In genomic region chr9:72858089-72858912, GRCh38 we compare ENCODE assay signal across 13 cellular contexts.
DNase-seq lines count a peak whose midpoint lies in the region; ATAC-seq and TF ChIP-seq lines count a peak whose summit lies in the region.
"Had no signal": no experiment of that assay in that cellular context is flagged by ENCODE, and none has a peak within 500 bp of the region (broad histone marks: within the 10 kb centered on the region; RNA-seq: fewer than 3 reads in every experiment).

No MANE protein-coding gene starts in this region.

- H4K20me1 ChIP-seq in smooth muscle cell (ENCODE audit: low read depth), result no peaks in the 10 kb centered on the region

- no peaks in the 10 kb centered on the region for H3K36me3 ChIP-seq in smooth muscle cell (ENCODE audit: low read depth)
- H3K36me3 ChIP-seq: WERI-Rb-1 had no signal

- no peaks in the 10 kb centered on the region for H3K9me3 ChIP-seq in smooth muscle cell (replicated peaks; ENCODE audit: low read depth)

- H3K27me3 ChIP-seq in smooth muscle cell (ENCODE audit: low read depth), result no peaks in the 10 kb centered on the region

- H3K79me2 ChIP-seq in smooth muscle cell (ENCODE audit: low read depth), result no peaks in the 10 kb centered on the region

- H3K9ac ChIP-seq in smooth muscle cell (ENCODE audit: low read depth), result no peak overlapping the region

- POLR2A ChIA-PET in WTC11 (lab: Charles Lee), result no interaction called here

- H3F3A ChIP-seq in smooth muscle cell (ENCODE audit: low read depth), result peaks cover 9% of the 10 kb centered on the region

- peak; percentile 50 for DNase-seq in HCEC 1CT
- no peak for DNase-seq in WTC11 (ENCODE audit: low spot score)
- peak; percentile 36 for DNase-seq in iPS-NIHi7 (ENCODE audit: extremely low spot score)
- no peak for DNase-seq in smooth muscle cell (lab: John Stamatoyannopoulos, UW; ENCODE audit: unreplicated experiment)
- no peak for DNase-seq in activated T-cell treated with anti-CD3 and anti-CD28 coated beads, Interleukin-2, amount 50 U/mL, for 24 hours
- DNase-seq in COR-L47 (lab: John Stamatoyannopoulos, UW), result no peak
- DNase-seq: DND-41; naive B cell; NCI-H774; stimulated activated CD4-positive, alpha-beta T cell treated with anti-CD3 and anti-CD28 coated beads, Interleukin-4, amount 100 ng/mL, for 24 hours; WERI-Rb-1 had no signal

- peaks cover 14% of the 10 kb centered on the region for H3K4me1 ChIP-seq in smooth muscle cell (ENCODE audit: low read depth)

- WGBS in smooth muscle cell (ENCODE audit: low lambda C conversion rate), result 24% methylated on average over 5 of the region's 5 CpGs

- no peak for TF ChIP-seq CTCF in WTC11 (IDR thresholded peaks at IDR 0.05)
- TF ChIP-seq CTCF in smooth muscle cell (IDR thresholded peaks at IDR 0.05; ENCODE audit: borderline replicate concordance, insufficient read depth, poor library complexity, severe bottlenecking), result no peak

- H3K9me3 Mint-ChIP-seq in WTC11, result no peaks in the 10 kb centered on the region
- no peaks in the 10 kb centered on the region for H3K9me3 Mint-ChIP-seq in activated T-cell treated with anti-CD3 and anti-CD28 coated beads, Interleukin-2, amount 50 U/mL, for 24 hours
- H3K9me3 Mint-ChIP-seq: naive B cell had no signal

- peak overlapping the region; percentile 82 for H2AFZ ChIP-seq in smooth muscle cell (ENCODE audit: low read depth)

- CTCF ChIA-PET in WTC11 (lab: Charles Lee), result interaction anchor here (1.0 to 3.5 kb wide), 9 partner anchors 13 to 342 kb away, joined by 3 to 44 read pairs (median 7); no protein-coding TSS in a partner anchor

- peak overlapping the region; percentile 58 for H3K4me2 ChIP-seq in smooth muscle cell

- no peak overlapping the region for H3K4me3 Mint-ChIP-seq in WTC11
- no peak overlapping the region for H3K4me3 Mint-ChIP-seq in activated T-cell treated with anti-CD3 and anti-CD28 coated beads, Interleukin-2, amount 50 U/mL, for 24 hours
- H3K4me3 Mint-ChIP-seq: naive B cell had no signal

- H3K27ac Mint-ChIP-seq in WTC11, result no peak overlapping the region
- H3K27ac Mint-ChIP-seq in activated T-cell treated with anti-CD3 and anti-CD28 coated beads, Interleukin-2, amount 50 U/mL, for 24 hours, result no peak overlapping the region

- no peak overlapping the region for H3K4me3 ChIP-seq in smooth muscle cell

- H3K36me3 Mint-ChIP-seq in WTC11, result no peaks in the 10 kb centered on the region
- H3K36me3 Mint-ChIP-seq in activated T-cell treated with anti-CD3 and anti-CD28 coated beads, Interleukin-2, amount 50 U/mL, for 24 hours (ENCODE audit: low read depth), result no peaks in the 10 kb centered on the region
- H3K36me3 Mint-ChIP-seq: naive B cell had no signal

- no peak; the same call in 1 of the 2 replicates for ATAC-seq in WTC11
- ATAC-seq in GM19463 (IDR thresholded peaks at IDR 0.05; ENCODE audit: unreplicated experiment), result no peak
- ATAC-seq in GM19397 (IDR thresholded peaks at IDR 0.05; ENCODE audit: unreplicated experiment), result no peak

- H3K27me3 Mint-ChIP-seq in WTC11 (ENCODE audit: low read depth), result no peaks in the 10 kb centered on the region
- no peaks in the 10 kb centered on the region for H3K27me3 Mint-ChIP-seq in activated T-cell treated with anti-CD3 and anti-CD28 coated beads, Interleukin-2, amount 50 U/mL, for 24 hours

- peak overlapping the region; percentile 48 for H3K27ac ChIP-seq in smooth muscle cell (ENCODE audit: low read depth)
- H3K27ac ChIP-seq: WERI-Rb-1 had no signal

- peaks cover 16% of the 10 kb centered on the region for H3K4me1 Mint-ChIP-seq in WTC11
- no peaks in the 10 kb centered on the region for H3K4me1 Mint-ChIP-seq in activated T-cell treated with anti-CD3 and anti-CD28 coated beads, Interleukin-2, amount 50 U/mL, for 24 hours (ENCODE audit: low read depth)

TF ChIP-seq in WTC11, 78 proteins besides CTCF, POLR2A, EP300 and RAD21:
- TF ChIP-seq GABPB1 (CRISPR knock-in tag; IDR thresholded peaks at IDR 0.05), result peak; percentile 29; the same call in 1 of the 2 replicates
- no peak for TF ChIP-seq EMX1 (CRISPR knock-in tag; IDR thresholded peaks at IDR 0.05)

Comparison
In these comparisons a context has a peak if more than half of its experiments do, and no peak if none do; other contexts are left out.
1. DNase-seq: peak in HCEC 1CT (single experiment) and iPS-NIHi7 (single experiment); none in WTC11 (single experiment), smooth muscle cell (single experiment), activated T-cell treated with anti-CD3 and anti-CD28 coated beads, Interleukin-2, amount 50 U/mL, for 24 hours (single experiment) and COR-L47 (single experiment).